ENCODE assay signal across 7 cellular contexts in the genomic region with DNA sequence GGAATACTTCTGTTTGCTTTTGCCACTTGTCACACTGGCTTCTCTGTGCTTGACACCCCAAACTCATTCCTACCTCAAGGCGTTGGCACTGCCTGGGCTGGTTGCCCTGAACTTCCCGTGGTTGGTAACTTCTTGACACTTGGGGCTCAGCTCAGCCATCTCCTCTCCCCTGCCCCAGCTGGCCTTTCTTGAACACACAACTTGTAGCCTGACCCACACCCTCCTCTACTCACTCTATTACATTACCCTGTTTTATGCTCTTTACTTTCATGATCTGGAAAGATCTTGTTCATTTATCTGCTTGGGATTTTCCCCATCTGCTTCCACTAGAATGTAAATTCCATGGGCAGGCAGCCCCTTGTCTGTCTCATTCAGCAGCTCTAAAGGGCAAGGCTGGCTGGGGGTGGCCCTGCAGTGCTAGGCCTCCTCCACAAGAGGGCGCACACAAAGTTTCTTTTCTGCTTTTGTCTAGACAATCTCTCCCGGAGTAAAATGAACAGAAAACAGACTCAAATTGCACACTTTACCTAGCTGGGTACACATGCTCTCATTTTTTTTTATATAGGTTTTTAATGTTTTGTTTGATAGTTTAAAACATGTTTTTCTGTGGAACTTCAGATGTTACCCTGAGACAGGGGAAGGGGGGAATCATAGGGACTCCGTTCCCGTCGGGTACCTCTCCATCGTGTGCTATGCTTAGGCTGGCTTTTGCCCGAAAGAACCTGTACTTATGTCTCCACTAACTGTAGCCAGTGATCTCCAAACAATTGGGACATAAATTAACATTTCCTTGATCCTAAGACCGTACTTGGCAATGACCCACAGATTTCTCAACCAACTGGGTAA. TPM values are rescaled to one million over a fixed set of nuclear protein-coding genes. Genes with fewer than 3 reads are reported as not detected.
DNase-seq lines count a peak whose midpoint lies in the region; ATAC-seq and TF ChIP-seq lines count a peak whose summit lies in the region.

No MANE protein-coding gene starts in this region.

- H3K4me3 ChIP-seq in GM12875 (ENCODE audit: low read depth, low read length): no peak overlapping the region

- DNase-seq in NCI-H2227 (lab: John Stamatoyannopoulos, UW; ENCODE audit: unreplicated experiment) (peak; percentile 82), mesothelial cell of epicardium (ENCODE audit: low spot score in 2 of 2, unreplicated experiment in 2 of 2) (peak in 1 of 2 experiments; percentile 82)
- DNase-seq in activated CD4-positive, alpha-beta T cell treated with anti-CD3 and anti-CD28 coated beads, Interleukin-2, amount 50 U/mL, for 24 hours (ENCODE audit: low read depth in 1 of 2, low spot score in 1 of 2): peak; percentile 42 to 43
- DNase-seq in effector CD4-positive, alpha-beta T cell: peak; percentile 37
- DNase-seq in stimulated activated CD8-positive, alpha-beta memory T cell treated with anti-CD3 and anti-CD28 coated beads, Interleukin-4, amount 100 ng/mL, for 48 hours: peak; percentile 83

- ATAC-seq in HG02798 (IDR thresholded peaks at IDR 0.05; ENCODE audit: poor library complexity, unreplicated experiment): peak; percentile 69

- no peaks in the 10 kb centered on the region for H3K9me3 Mint-ChIP-seq in mesothelial cell of epicardium

- H3K27me3 Mint-ChIP-seq in mesothelial cell of epicardium (ENCODE audit: low read depth): peaks cover 3% of the 10 kb centered on the region

- peaks cover 40% of the 10 kb centered on the region for H3K4me1 Mint-ChIP-seq in mesothelial cell of epicardium

- no peak overlapping the region for H3K27ac Mint-ChIP-seq in mesothelial cell of epicardium

- no peaks in the 10 kb centered on the region for H3K36me3 Mint-ChIP-seq in mesothelial cell of epicardium

- no peak overlapping the region for H3K4me3 Mint-ChIP-seq in mesothelial cell of epicardium

- TF ChIP-seq CTCF in GM12875 (IDR thresholded peaks at IDR 0.05; ENCODE audit: borderline replicate concordance, insufficient read depth, low read depth, low read length): peak; percentile 92
- TF ChIP-seq CTCF in mesothelial cell of epicardium (IDR thresholded peaks at IDR 0.05; ENCODE audit: unreplicated experiment): peak; percentile 95

RNA-seq across cellular contexts. Expression of a gene that starts 16.4 kb away (rescaled TPM):
- not detected in 3 replicates for total RNA-seq in mesothelial cell of epicardium

RNA-seq across cellular contexts. Expression of a gene that starts 40.0 kb away (rescaled TPM):
- 14.2 to 19.1 TPM (median 17.3 TPM) in 3 replicates for total RNA-seq in mesothelial cell of epicardium
